In the genomic region with DNA sequence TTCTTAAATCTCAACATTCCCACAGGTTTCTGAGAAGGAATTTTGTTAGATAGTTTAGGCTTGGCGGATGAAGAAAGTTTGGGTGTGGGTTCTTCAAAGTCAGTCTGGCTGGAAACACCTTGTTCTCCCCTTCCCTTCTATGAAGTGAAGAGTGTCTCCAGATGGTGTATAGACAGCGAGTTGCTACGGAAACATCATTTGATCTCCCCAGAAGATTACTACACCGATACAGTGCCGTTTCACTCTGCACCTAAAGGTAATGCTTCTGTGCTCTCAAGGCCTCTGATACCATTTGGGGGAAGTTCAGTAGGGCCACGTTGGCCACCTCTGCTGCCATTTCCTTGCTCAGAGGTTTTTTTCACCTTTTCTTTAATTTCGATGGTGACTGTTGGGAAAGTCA, we compare ENCODE assay signal across 22 cellular contexts.
"Had no signal": no experiment of that assay in that cellular context is flagged by ENCODE, and none has a peak within 500 bp of the region (broad histone marks: within the 10 kb centered on the region; RNA-seq: fewer than 3 reads in every experiment).

No MANE protein-coding gene starts in this region.

- H3K4me3 ChIP-seq: pancreas, psoas muscle, right lobe of liver, sigmoid colon, stomach, thoracic aorta, thyroid gland, tibial nerve, upper lobe of left lung, vagina had no signal

- H3K36me3 ChIP-seq: neutrophil, pancreas, right lobe of liver, sigmoid colon, stomach, thoracic aorta, thyroid gland, tibial nerve, upper lobe of left lung, vagina had no signal

- H3K27ac ChIP-seq: neutrophil, pancreas, psoas muscle, right lobe of liver, sigmoid colon, stomach, thoracic aorta, thyroid gland, tibial nerve, upper lobe of left lung, vagina had no signal

- H3K4me1 ChIP-seq: pancreas, psoas muscle, sigmoid colon, stomach, tibial nerve, vagina had no signal

- DNase-seq: natural killer cell; nucleus accumbens; pancreas; psoas muscle; right cardiac atrium; right lobe of liver; sigmoid colon; small intestine; stimulated activated CD4-positive, alpha-beta T cell treated with anti-CD3 and anti-CD28 coated beads, Interleukin-15, amount 100 ng/mL, for 24 hours; stimulated activated CD4-positive, alpha-beta T cell treated with anti-CD3 and anti-CD28 coated beads, Interleukin-2, amount 100 ng/mL, for 24 hours; stimulated activated CD4-positive, alpha-beta T cell treated with anti-CD3 and anti-CD28 coated beads, Interleukin-2, amount 100 ng/mL, for 48 hours; stimulated activated CD4-positive, alpha-beta T cell treated with anti-CD3 and anti-CD28 coated beads, Interleukin-4, amount 100 ng/mL, for 24 hours; stimulated activated naive B cell treated with anti-CD40 and anti-IgM and Interleukin-4, amounts not matched to agents 10 μg/mL and 1 μg/mL and 100 μg/mL, for 72 hours; stimulated activated naive CD4-positive, alpha-beta T cell treated with Interleukin-2 at 50 U/mL for 16 hours; stomach; thyroid gland; trophoblast cell; upper lobe of left lung had no signal

- H3K9me3 ChIP-seq: neutrophil, pancreas, psoas muscle, right lobe of liver, sigmoid colon, stomach, thoracic aorta, thyroid gland, tibial nerve, upper lobe of left lung, vagina had no signal

- H3K27me3 ChIP-seq: neutrophil, pancreas, right lobe of liver, sigmoid colon, stomach, thyroid gland, tibial nerve, upper lobe of left lung, vagina had no signal
